Comparison of ENCODE assay signal across 8 cellular contexts in genomic region chr3:15860014-15860934, GRCh38.
A peak's percentile ranks its signal among the peaks of the same experiment; 100 is the strongest.
DNase-seq lines count a peak whose midpoint lies in the region; ATAC-seq and TF ChIP-seq lines count a peak whose summit lies in the region.

No MANE protein-coding gene starts in this region.

- DNase-seq in OCI-M1 (lab: John Stamatoyannopoulos, UW) (peak; percentile 79), amygdala (lab: John Stamatoyannopoulos, UW) (peak in 47 of 56 donors; percentile 7 to 83 (median 54)), right cardiac atrium (peak; percentile 17 to 60 (median 47)), posterior vena cava (ENCODE audit: low spot score) (peak; percentile 84), mesenteric fat pad (ENCODE audit: low spot score) (no peak)

- H4K20me1 ChIP-seq in DOHH2 (ENCODE audit: control insufficient read depth, insufficient read depth, low read depth, low read length), result 0 out of 2 replicates have a peak, but pooled peaks cover 4% of the 10 kb centered on the region

- H3K4me3 ChIP-seq in DOHH2 (ENCODE audit: low read length) (peak overlapping the region; percentile 87), right cardiac atrium (ENCODE audit: low read length) (peak overlapping the region; percentile 96)

- H3F3A ChIP-seq in DOHH2 (ENCODE audit: control insufficient read depth, insufficient read depth), result no peaks in the 10 kb centered on the region; the same call in 1 of the 2 replicates

- no peaks in the 10 kb centered on the region for H3K9me2 ChIP-seq in DOHH2 (replicated peaks; ENCODE audit: control insufficient read depth, low read length)

- WGBS in right cardiac atrium, result 2% methylated on average over 55 of the region's 55 CpGs

- H3K9me3 ChIP-seq in DOHH2 (ENCODE audit: control insufficient read depth, insufficient read depth, low read length), result peaks cover 10% of the 10 kb centered on the region
- H3K9me3 ChIP-seq in right cardiac atrium (ENCODE audit: control insufficient read depth, low read length), result no peaks in the 10 kb centered on the region

- peak; percentile 17 for TF ChIP-seq CTCF in DOHH2 (IDR thresholded peaks at IDR 0.05; ENCODE audit: low read depth, low read length, poor library complexity, severe bottlenecking)

- H3K79me2 ChIP-seq in DOHH2 (ENCODE audit: control insufficient read depth, low read length), result peaks cover 73% of the 10 kb centered on the region

- ATAC-seq in GM19468 (IDR thresholded peaks at IDR 0.05; ENCODE audit: extremely low read depth, unreplicated experiment) (peak; percentile 10), HG03558 (IDR thresholded peaks at IDR 0.05; ENCODE audit: extremely low read depth, unreplicated experiment) (peak; percentile 16), right cardiac atrium (peak; percentile 52 to 81)

- H3K4me1 ChIP-seq in DOHH2 (ENCODE audit: control insufficient read depth, low read length), result peaks cover 41% of the 10 kb centered on the region
- H3K4me1 ChIP-seq in right cardiac atrium (ENCODE audit: control insufficient read depth, insufficient read depth, low read length), result no peaks in the 10 kb centered on the region

- H3K27me3 ChIP-seq in DOHH2 (ENCODE audit: control insufficient read depth, low read length) (no peaks in the 10 kb centered on the region), right cardiac atrium (ENCODE audit: control insufficient read depth, insufficient read depth) (no peaks in the 10 kb centered on the region)

- H3K27ac ChIP-seq in DOHH2 (ENCODE audit: low read depth, low read length) (peak overlapping the region; percentile 72), right cardiac atrium (ENCODE audit: low read length) (no peak overlapping the region)

- H3K4me2 ChIP-seq in DOHH2 (ENCODE audit: low read length), result peak overlapping the region; percentile 77

- intact Hi-C loops in right cardiac atrium (cut with DNase I), result no loop called here
- intact Hi-C loops in posterior vena cava (cut with DNase I), result no loop called here

- H3K36me3 ChIP-seq in DOHH2 (ENCODE audit: control insufficient read depth, low read length), result peaks cover 38% of the 10 kb centered on the region

Comparison
In these comparisons a context has a peak if more than half of its experiments do, and no peak if none do; other contexts are left out.
1. ATAC-seq: peak in every context shown above with its lines; median percentile 66 in right cardiac atrium; 16 in HG03558; 10 in GM19468.